24 cellular contexts compared by ENCODE assay signal in the genomic region with DNA sequence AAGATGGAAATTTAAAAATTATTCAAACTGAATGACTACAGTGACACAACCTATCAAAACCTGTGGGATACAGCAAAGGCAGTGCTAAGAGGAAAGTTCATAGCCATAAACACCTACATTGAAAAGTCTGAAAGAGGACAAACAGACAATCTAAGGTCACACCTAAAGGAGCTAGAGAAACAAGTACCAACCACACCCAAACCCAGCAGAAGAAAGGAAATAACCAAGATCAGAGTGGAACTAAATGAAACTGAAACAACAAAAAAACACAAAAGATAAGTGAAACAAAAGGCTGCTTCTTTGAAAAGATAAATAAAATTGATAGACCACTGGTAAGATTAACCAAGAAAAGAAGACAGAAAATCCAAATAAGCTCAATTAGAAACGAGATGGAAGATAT.
"Had no signal": no experiment of that assay in that cellular context is flagged by ENCODE, and none has a peak within 500 bp of the region (broad histone marks: within the 10 kb centered on the region; RNA-seq: fewer than 3 reads in every experiment).

No MANE protein-coding gene starts in this region.

- H3K27ac Mint-ChIP-seq: activated CD8-positive, alpha-beta memory T cell treated with anti-CD3 and anti-CD28 coated beads, Interleukin-2, amount 10 ng/mL, durations not matched to agents 7 days and 5 days; activated naive CD8-positive, alpha-beta T cell treated with anti-CD3 and anti-CD28 coated beads for 36 hours; activated T-cell treated with anti-CD3 and anti-CD28 coated beads, Interleukin-2, amount 50 U/mL, for 24 hours had no signal

- H3K27me3 Mint-ChIP-seq: activated CD8-positive, alpha-beta memory T cell treated with anti-CD3 and anti-CD28 coated beads, Interleukin-2, amount 10 ng/mL, durations not matched to agents 7 days and 5 days; activated naive CD8-positive, alpha-beta T cell treated with anti-CD3 and anti-CD28 coated beads for 36 hours; activated T-cell treated with anti-CD3 and anti-CD28 coated beads, Interleukin-2, amount 50 U/mL, for 24 hours had no signal

- H3K27me3 ChIP-seq: SJSA1 had no signal

- DNase-seq: activated CD4-positive, alpha-beta T cell treated with anti-CD3 and anti-CD28 coated beads, Interleukin-2, amount 50 U/mL, for 4 hours; activated CD4-positive, CD25-positive, alpha-beta regulatory T cell; activated CD8-positive, alpha-beta memory T cell treated with anti-CD3 and anti-CD28 coated beads, Interleukin-2, amount 10 ng/mL, durations not matched to agents 7 days and 5 days; activated effector memory CD4-positive, alpha-beta T cell treated with anti-CD3 and anti-CD28 coated beads, Interleukin-2, amount 50 U/mL, for 16 hours; activated naive CD4-positive, alpha-beta T cell treated with Interleukin-2 at 50 U/mL for 16 hours; activated naive CD8-positive, alpha-beta T cell treated with anti-CD3 and anti-CD28 coated beads for 36 hours; activated T-cell treated with anti-CD3 and anti-CD28 coated beads, Interleukin-2, amount 50 U/mL, for 24 hours; anterior cingulate cortex; cerebellar nuclear complex; Kasumi-1; NCI-H1048; NCI-H1930; NCI-H2171 treated with DMSO at 0.1 percent for 48 hours; NCI-H226; NCI-H510A; NCI-H526 treated with DMSO at 0.1 percent for 48 hours; NCI-H82; NK-92 treated with Interleukin-12 subunit alpha and Interleukin-12 subunit beta, amount 100 ng/mL, for 24 hours; PC-3; SHP77; SW 1271; T1000 had no signal

- H3K4me1 ChIP-seq: SJSA1 had no signal

- H3K36me3 ChIP-seq: SJSA1 had no signal

- H3K27ac ChIP-seq: SJSA1 had no signal

- H3K4me1 Mint-ChIP-seq: activated CD8-positive, alpha-beta memory T cell treated with anti-CD3 and anti-CD28 coated beads, Interleukin-2, amount 10 ng/mL, durations not matched to agents 7 days and 5 days; activated naive CD8-positive, alpha-beta T cell treated with anti-CD3 and anti-CD28 coated beads for 36 hours had no signal

- ATAC-seq: activated CD8-positive, alpha-beta memory T cell treated with anti-CD3 and anti-CD28 coated beads, Interleukin-2, amount 10 ng/mL, durations not matched to agents 7 days and 5 days; PC-3; SK-N-SH treated with all-trans-retinoic acid at 6 μM for 48 hours had no signal

- H3K4me3 Mint-ChIP-seq: activated CD8-positive, alpha-beta memory T cell treated with anti-CD3 and anti-CD28 coated beads, Interleukin-2, amount 10 ng/mL, durations not matched to agents 7 days and 5 days; activated naive CD8-positive, alpha-beta T cell treated with anti-CD3 and anti-CD28 coated beads for 36 hours; activated T-cell treated with anti-CD3 and anti-CD28 coated beads, Interleukin-2, amount 50 U/mL, for 24 hours had no signal

- H3K36me3 Mint-ChIP-seq: activated CD8-positive, alpha-beta memory T cell treated with anti-CD3 and anti-CD28 coated beads, Interleukin-2, amount 10 ng/mL, durations not matched to agents 7 days and 5 days; activated naive CD8-positive, alpha-beta T cell treated with anti-CD3 and anti-CD28 coated beads for 36 hours had no signal

- H3K4me3 ChIP-seq: SJSA1 had no signal

- H3K9me3 ChIP-seq: SJSA1 had no signal
